In genomic region chr14:53883739-53884138, GRCh38 we compare ENCODE assay signal across 3 cellular contexts.
TF ChIP-seq lines count a peak whose summit lies in the region.

No MANE protein-coding gene starts in this region.

TF ChIP-seq in A549, 52 proteins besides CTCF, POLR2A, EP300 and RAD21:
- TF ChIP-seq HOXB13 (CRISPR knock-in tag; IDR thresholded peaks at IDR 0.05; ENCODE audit: low read depth) (no peak), CBX2 (IDR thresholded peaks at IDR 0.05; ENCODE audit: borderline replicate concordance, low read depth) (no peak), NR3C1 (IDR thresholded peaks at IDR 0.05) (no peak), MAFK (IDR thresholded peaks at IDR 0.05; ENCODE audit: partially characterized antibody) (no peak), POLR2AphosphoS2 (conservative IDR thresholded peaks at IDR 0.05; ENCODE audit: low read length) (no peak), PBX3 (IDR thresholded peaks at IDR 0.05) (no peak), JUN (IDR thresholded peaks at IDR 0.05) (no peak), ZC3H11A (IDR thresholded peaks at IDR 0.05) (no peak), ZNF302 (CRISPR knock-in tag; IDR thresholded peaks at IDR 0.05) (no peak), BCL3 (IDR thresholded peaks at IDR 0.05) (no peak), MAZ (IDR thresholded peaks at IDR 0.05; ENCODE audit: borderline replicate concordance, low read depth, low read length) (no peak), FOSL2 (IDR thresholded peaks at IDR 0.05) (no peak), FOSL2 (CRISPR knock-in tag; IDR thresholded peaks at IDR 0.05) (no peak)

TF ChIP-seq in IMR-90, 13 proteins besides CTCF, POLR2A, EP300 and RAD21:
- TF ChIP-seq BHLHE40 (IDR thresholded peaks at IDR 0.05; ENCODE audit: low read depth, low read length) (no peak), RCOR1 (IDR thresholded peaks at IDR 0.05; ENCODE audit: insufficient replicate concordance, low read length) (no peak), MAZ (IDR thresholded peaks at IDR 0.05; ENCODE audit: borderline replicate concordance, low read depth, low read length) (no peak), USF2 (IDR thresholded peaks at IDR 0.05; ENCODE audit: low read depth, low read length) (no peak)
TF ChIP-seq in IMR-90: peak in this region for 0.

TF ChIP-seq in endothelial cell of umbilical vein, 7 proteins besides CTCF, POLR2A, EP300 and RAD21:
- TF ChIP-seq EZH2 (IDR thresholded peaks at IDR 0.05; ENCODE audit: borderline replicate concordance, low read depth, low read length, severe bottlenecking) (no peak), MYC (IDR thresholded peaks at IDR 0.05; ENCODE audit: low read depth, low read length) (no peak), GATA2 (IDR thresholded peaks at IDR 0.05; ENCODE audit: insufficient read depth, insufficient read length, low read depth, low read length) (no peak), JUN (IDR thresholded peaks at IDR 0.05; ENCODE audit: borderline replicate concordance, insufficient read depth, insufficient read length, low read depth) (no peak), POLR2AphosphoS5 (IDR thresholded peaks at IDR 0.05; ENCODE audit: insufficient read depth, low read depth, low read length) (no peak), MAX (IDR thresholded peaks at IDR 0.05; ENCODE audit: insufficient read depth, insufficient read length) (no peak), FOS (IDR thresholded peaks at IDR 0.05; ENCODE audit: borderline replicate concordance, insufficient read depth, low read length) (no peak)
